9 cellular contexts compared by ENCODE assay signal in the genomic region with DNA sequence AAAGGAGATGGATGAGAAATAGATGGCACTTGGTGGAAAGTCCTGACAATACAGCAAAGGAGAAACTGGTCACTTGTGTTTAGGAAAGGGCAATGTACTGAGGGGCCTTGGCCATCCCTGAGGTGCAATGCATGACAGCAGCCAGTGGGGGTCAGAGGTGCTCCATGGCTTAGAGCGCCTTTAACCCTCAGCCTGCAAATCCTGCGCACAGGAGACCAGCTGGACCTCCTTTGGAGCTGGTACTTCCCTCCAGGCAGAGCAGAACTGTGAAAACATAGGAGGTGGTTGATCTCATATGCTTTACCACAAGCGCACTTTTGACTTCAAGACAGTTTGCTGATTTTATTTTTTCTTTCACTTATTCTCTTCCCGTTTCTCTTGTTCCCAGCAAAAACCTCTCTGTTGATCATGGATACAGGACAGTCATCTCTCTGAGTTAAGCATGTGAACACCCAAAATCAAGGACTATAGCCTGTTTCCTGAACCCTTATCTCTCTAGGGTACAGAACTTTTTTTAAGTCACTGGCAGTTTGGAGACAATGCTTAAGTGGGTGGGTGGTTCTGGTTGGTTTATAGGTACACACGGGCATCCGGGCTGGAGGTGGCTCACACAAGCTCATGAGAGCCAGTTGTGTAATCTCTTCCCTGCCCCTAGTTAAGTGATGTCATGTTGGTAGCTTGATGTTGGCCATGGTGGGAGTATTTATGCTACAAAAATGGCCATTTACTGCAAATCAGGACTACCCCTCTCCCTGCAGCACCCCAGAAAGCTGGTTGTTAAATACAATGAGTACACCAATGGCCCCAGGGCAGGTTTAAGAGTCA. TPM values are rescaled to one million over a fixed set of nuclear protein-coding genes. Genes with fewer than 3 reads are reported as not detected.
DNase-seq lines count a peak whose midpoint lies in the region; ATAC-seq, FAIRE-seq and TF ChIP-seq lines count a peak whose summit lies in the region.
"Had no signal": no experiment of that assay in that cellular context is flagged by ENCODE, and none has a peak within 500 bp of the region (broad histone marks: within the 10 kb centered on the region; RNA-seq: fewer than 3 reads in every experiment).

No MANE protein-coding gene starts in this region.

- H3K9me3 Mint-ChIP-seq in CD8-positive, alpha-beta T cell, result no peaks in the 10 kb centered on the region

- TF ChIP-seq EP300 in H1 (IDR thresholded peaks at IDR 0.05; ENCODE audit: borderline replicate concordance in 1 of 2, low read depth in 2 of 2, low read length in 2 of 2), result no peak

- H4K20me1 ChIP-seq in H1 (replicated peaks in 1 of 2; ENCODE audit: control insufficient read depth in 1 of 2, insufficient read depth in 2 of 2, low read length in 2 of 2), result no peaks in the 10 kb centered on the region

- peaks cover 8% of the 10 kb centered on the region for H3K4me1 Mint-ChIP-seq in CD8-positive, alpha-beta T cell (ENCODE audit: low read depth)

- H4K8ac ChIP-seq in H1 (ENCODE audit: extremely low read depth, insufficient read depth, low read length), result no peak overlapping the region

- peak; percentile 98 for ATAC-seq in CD8-positive, alpha-beta T cell
- ATAC-seq in GM19455 (IDR thresholded peaks at IDR 0.05; ENCODE audit: unreplicated experiment) (peak; percentile 89), HG03521 (IDR thresholded peaks at IDR 0.05; ENCODE audit: unreplicated experiment) (peak; percentile 75)

- CTCF ChIA-PET in CD8-positive, alpha-beta T cell (lab: Charles Lee), result interaction anchor here (0.6 to 6.1 kb wide), 49 partner anchors 9 to 949 kb away, joined by 3 to 89 read pairs (median 3); no protein-coding TSS in a partner anchor
- CTCF ChIA-PET in H1 (lab: Charles Lee; ENCODE audit: partially characterized antibody), result interaction anchor here (0.6 to 5.4 kb wide), 55 partner anchors 8 to 1307 kb away, joined by 3 to 146 read pairs (median 4); no protein-coding TSS in a partner anchor

- no peak overlapping the region for H2BK5ac ChIP-seq in H1 (ENCODE audit: low read depth, low read length)

- H3K56ac ChIP-seq in H1 (replicated peaks; ENCODE audit: insufficient read length, low read depth, low read length), result no peak overlapping the region

- H4K5ac ChIP-seq in H1 (ENCODE audit: insufficient read length, low read depth, low read length), result no peak overlapping the region

- H3K36me3 Mint-ChIP-seq in CD8-positive, alpha-beta T cell, result no peaks in the 10 kb centered on the region

- TF ChIP-seq POLR2A in H1 (IDR thresholded peaks at IDR 0.05; ENCODE audit: control extremely low read depth in 1 of 2, low read depth in 2 of 2, low read length in 2 of 2), result no peak

- peaks cover 5% of the 10 kb centered on the region for H3K4me1 ChIP-seq in CD8-positive, alpha-beta T cell (ENCODE audit: insufficient read depth, low read length)
- no peaks in the 10 kb centered on the region for H3K4me1 ChIP-seq in H1 (replicated peaks in 1 of 4; ENCODE audit: control insufficient read depth in 3 of 4, insufficient read depth in 4 of 4, low read length in 3 of 4)

- POLR2A ChIA-PET in CD8-positive, alpha-beta T cell (lab: Charles Lee), result interaction anchor here (0.6 to 1.6 kb wide), 2 partner anchors 519 to 567 kb away, joined by 3 to 10 read pairs; no protein-coding TSS in a partner anchor
- POLR2A ChIA-PET in H1 (lab: Charles Lee; ENCODE audit: partially characterized antibody), result interaction anchor here (1.1 kb wide), 1 partner anchor 566 kb away, joined by 9 read pairs; no protein-coding TSS in a partner anchor

- H3K27ac Mint-ChIP-seq in CD8-positive, alpha-beta T cell, result peak overlapping the region; percentile 2

- no peaks in the 10 kb centered on the region for H3K9me3 ChIP-seq in CD8-positive, alpha-beta T cell (ENCODE audit: low read length)
- H3K9me3 ChIP-seq in H1 (ENCODE audit: insufficient read depth in 2 of 2, low read depth in 1 of 2, low read length in 1 of 2), result no peaks in the 10 kb centered on the region

- H3K79me1 ChIP-seq in H1 (ENCODE audit: low read depth, low read length), result no peaks in the 10 kb centered on the region

- H3K23me2 ChIP-seq in H1 (ENCODE audit: low read depth, low read length), result no peaks in the 10 kb centered on the region; the same call in 1 of the 2 replicates

- H3K79me2 ChIP-seq in H1 (ENCODE audit: control insufficient read depth in 1 of 2, insufficient read depth in 2 of 2, low read length in 2 of 2), result no peaks in the 10 kb centered on the region

- H4K91ac ChIP-seq in H1 (replicated peaks; ENCODE audit: insufficient read length, low read length), result no peak overlapping the region

- no peak overlapping the region for H3K4me2 ChIP-seq in H1 (ENCODE audit: insufficient read depth in 1 of 2, low read depth in 2 of 2, low read length in 2 of 2)

- H3K36me3 ChIP-seq in CD8-positive, alpha-beta T cell (ENCODE audit: insufficient read depth, low read length), result no peaks in the 10 kb centered on the region
- H3K36me3 ChIP-seq in H1 (ENCODE audit: control insufficient read depth in 2 of 4, insufficient read depth in 4 of 4, low read length in 3 of 4), result no peaks in the 10 kb centered on the region

- H2BK120ac ChIP-seq in H1 (replicated peaks; ENCODE audit: low read depth, low read length), result no peak overlapping the region

- H3K14ac ChIP-seq in H1 (ENCODE audit: insufficient read length), result no peak overlapping the region

- intact Hi-C loops in CD8-positive, alpha-beta T cell (cut with DNase I, micrococcal nuclease), result loop anchor here (1.0 to 5.0 kb wide), 7 partner anchors 333 to 950 kb away; no protein-coding TSS in a partner anchor

- H3K4ac ChIP-seq in H1 (replicated peaks; ENCODE audit: insufficient read length, low read depth, low read length), result no peak overlapping the region

- H3K4me3 Mint-ChIP-seq in CD8-positive, alpha-beta T cell, result no peak overlapping the region

- H3K27me3 Mint-ChIP-seq in CD8-positive, alpha-beta T cell (ENCODE audit: low read depth), result peaks cover 3% of the 10 kb centered on the region

- TF ChIP-seq RAD21 in H1 (IDR thresholded peaks at IDR 0.05 in 1 of 2, conservative IDR thresholded peaks at IDR 0.05 in 1 of 2; ENCODE audit: low read depth in 2 of 2, low read length in 2 of 2), result peak; percentile 100

- peak; percentile 45 to 82 (median 66) for DNase-seq in CD8-positive, alpha-beta T cell
- DNase-seq in NOMO-1 treated with dmso at 0.1 percent for 144 hours (lab: John Stamatoyannopoulos, UW; ENCODE audit: unreplicated experiment), result peak; percentile 60
- DNase-seq in activated CD8-positive, alpha-beta memory T cell treated with anti-CD3 and anti-CD28 coated beads for 4 hours (ENCODE audit: low read depth in 2 of 2), result peak; percentile 36 to 51
- DNase-seq in H1 (ENCODE audit: low read depth in 1 of 2, low spot score in 2 of 2), result peak; percentile 73 to 92
- DNase-seq in midbrain (lab: John Stamatoyannopoulos, UW), result peak; percentile 82
- DNase-seq in stimulated activated CD8-positive, alpha-beta memory T cell treated with anti-CD3 and anti-CD28 coated beads, Interleukin-4, amount 100 ng/mL, for 4 hours (ENCODE audit: low read depth in 2 of 2, low spot score in 1 of 2), result peak; percentile 37 to 53

- H2BK15ac ChIP-seq in H1 (ENCODE audit: low read length), result no peak overlapping the region

- peak; percentile 78 for FAIRE-seq in H1 (lab: Jason Lieb, UNC)

- no peak overlapping the region for H2BK20ac ChIP-seq in H1 (ENCODE audit: low read length)

- WGBS in H1 (ENCODE audit: extremely low coverage in 1 of 2, insufficient coverage in 1 of 2, insufficient read length in 1 of 2, insufficient replicate concordance in 2 of 2, low coverage in 1 of 2, low lambda C conversion rate in 2 of 2, missing lambda C conversion rate in 1 of 2), 2 experiments, result 50% methylated on average over 6 of the region's 6 CpGs; no CpG with 5 or more reads in 1 of the 2 experiments

- no peak overlapping the region for H3K4me3 ChIP-seq in CD8-positive, alpha-beta T cell (ENCODE audit: low read depth, low read length)
- H3K4me3 ChIP-seq in H1 (ENCODE audit: extremely low read depth in 1 of 4, insufficient read depth in 2 of 4, low read depth in 3 of 4, low read length in 4 of 4), result no peak overlapping the region

- H2BK12ac ChIP-seq in H1 (ENCODE audit: low read depth, low read length), result no peak overlapping the region

- H3K27me3 ChIP-seq in CD8-positive, alpha-beta T cell (ENCODE audit: insufficient read depth, low read length), result no peaks in the 10 kb centered on the region
- no peaks in the 10 kb centered on the region for H3K27me3 ChIP-seq in H1 (replicated peaks in 1 of 4; ENCODE audit: control insufficient read depth in 3 of 4, extremely low read depth in 1 of 4, insufficient read depth in 3 of 4, low read length in 3 of 4)

- no peak overlapping the region for H2AK5ac ChIP-seq in H1 (ENCODE audit: low read depth, low read length)

- H3K23ac ChIP-seq in H1 (ENCODE audit: insufficient read length), result no peak overlapping the region

- H2AFZ ChIP-seq in H1 (ENCODE audit: low read length), result no peak overlapping the region

- no peak overlapping the region for H3K27ac ChIP-seq in CD8-positive, alpha-beta T cell (ENCODE audit: low read depth, low read length)
- no peak overlapping the region for H3K27ac ChIP-seq in H1 (ENCODE audit: low read depth, low read length)

- H3K9ac ChIP-seq in H1 (replicated peaks in 1 of 4; ENCODE audit: extremely low read depth in 1 of 4, low read depth in 3 of 4, low read length in 3 of 4), result no peak overlapping the region

- peak; percentile 95 for TF ChIP-seq CTCF in CD8-positive, alpha-beta T cell (IDR thresholded peaks at IDR 0.05)
- peak; percentile 92 to 100 (median 97) for TF ChIP-seq CTCF in H1 (IDR thresholded peaks at IDR 0.05; ENCODE audit: control extremely low read depth in 1 of 3, insufficient read depth in 1 of 3, low read depth in 1 of 3, low read length in 3 of 3)

- H3K18ac ChIP-seq in H1 (ENCODE audit: extremely low read depth, low read length), result no peak overlapping the region

TF ChIP-seq in H1, 55 proteins besides CTCF, POLR2A, EP300 and RAD21 (continues in another document):
- TF ChIP-seq SUZ12 (IDR thresholded peaks at IDR 0.05; ENCODE audit: low read length) (no peak), NRF1 (IDR thresholded peaks at IDR 0.05; ENCODE audit: low read depth, low read length) (no peak), SRF (IDR thresholded peaks at IDR 0.05; ENCODE audit: low read depth, low read length) (no peak)
- TF ChIP-seq, protein P1, sequence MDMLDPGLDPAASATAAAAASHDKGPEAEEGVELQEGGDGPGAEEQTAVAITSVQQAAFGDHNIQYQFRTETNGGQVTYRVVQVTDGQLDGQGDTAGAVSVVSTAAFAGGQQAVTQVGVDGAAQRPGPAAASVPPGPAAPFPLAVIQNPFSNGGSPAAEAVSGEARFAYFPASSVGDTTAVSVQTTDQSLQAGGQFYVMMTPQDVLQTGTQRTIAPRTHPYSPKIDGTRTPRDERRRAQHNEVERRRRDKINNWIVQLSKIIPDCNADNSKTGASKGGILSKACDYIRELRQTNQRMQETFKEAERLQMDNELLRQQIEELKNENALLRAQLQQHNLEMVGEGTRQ (IDR thresholded peaks at IDR 0.05; ENCODE audit: low read length), result no peak

RNA-seq across cellular contexts. Expression of a gene that starts 37.6 kb away (rescaled TPM):
- not detected for total RNA-seq in CD8-positive, alpha-beta T cell
- total RNA-seq in H1 (2021; fragmentation: NEBNext Ultra II Directional; extraction: Animal tissue kit (Norgen Biotek cat#: 25700)), result not detected in 2 replicates
- polyA plus RNA-seq in H1 (2011; rRNA removed), result not detected in 2 replicates
- polyA plus RNA-seq in H1 (2011; cell fraction: cytosol; rRNA removed), result not detected
- polyA plus RNA-seq in H1 (2011; cell fraction: nucleus; rRNA removed), result not detected
- polyA plus RNA-seq in H1 (2012, experiment 1 of 2), result not detected in 4 replicates
- not detected for polyA plus RNA-seq in H1 (2012, experiment 2 of 2)
- not detected for polyA plus RNA-seq in H1 (2013, experiment 1 of 2)
- not detected for polyA plus RNA-seq in H1 (2013, experiment 2 of 2)
- polyA minus RNA-seq in H1 (2011; rRNA and poly(A)+ RNA removed), result not detected in 2 replicates
- not detected for polyA minus RNA-seq in H1 (2011; cell fraction: cytosol; rRNA and poly(A)+ RNA removed)
- polyA minus RNA-seq in H1 (2011; cell fraction: nucleus; rRNA and poly(A)+ RNA removed), result not detected
- total RNA-seq: activated CD8-positive, alpha-beta memory T cell treated with anti-CD3 and anti-CD28 coated beads for 36 hours had no signal
